Comparison of ENCODE assay signal across 12 cellular contexts in the genomic region with DNA sequence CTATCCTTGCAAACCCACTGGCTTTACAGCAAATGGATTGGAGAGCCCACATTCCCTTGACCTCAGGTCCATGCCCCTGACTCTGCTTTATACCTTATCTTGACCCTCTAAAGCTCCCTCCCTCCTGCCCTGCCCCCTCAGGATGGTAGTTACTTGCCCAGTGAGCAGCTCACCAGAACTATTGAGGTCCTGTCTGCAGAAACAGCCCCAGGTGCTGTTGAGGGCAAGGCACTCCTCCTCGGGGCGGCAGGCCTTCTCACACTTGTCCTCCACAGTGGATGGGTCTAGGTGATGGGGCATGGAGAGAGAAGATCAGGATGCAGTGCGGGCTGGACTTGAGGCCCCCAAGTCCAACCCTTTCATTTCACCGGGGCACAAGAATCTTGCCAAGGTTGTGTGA. TPM values are rescaled to one million over a fixed set of nuclear protein-coding genes. Genes with fewer than 3 reads are reported as not detected.
"Had no signal": no experiment of that assay in that cellular context is flagged by ENCODE, and none has a peak within 500 bp of the region (broad histone marks: within the 10 kb centered on the region; RNA-seq: fewer than 3 reads in every experiment).

No MANE protein-coding gene starts in this region.

- ATAC-seq: GM23338, HCT116 had no signal

- DNase-seq: GM23248, GOT3, H7, H9, HCEC 1CT, HFFc6 had no signal

- H3K4me1 ChIP-seq: HAP-1 had no signal

- H2AFZ ChIP-seq: GM23248, GM23338 had no signal

- H3K36me3 ChIP-seq: HAP-1 had no signal

- H3K4me2 ChIP-seq: GM23338 had no signal

- H3K9ac ChIP-seq: GM23248 had no signal

- FAIRE-seq: H1, H54 had no signal

- H3K27ac ChIP-seq: GM23248 had no signal

- H3K9me3 ChIP-seq: HAP-1 had no signal

- H3K4me3 ChIP-seq: GM23248, GM23338, HAP-1 had no signal

RNA-seq across cellular contexts. Expression of a gene that starts 4.6 kb away (rescaled TPM):
- total RNA-seq: GM23248, GM23338, H1, H4, H7, H9, HFFc6 had no signal
- polyA plus RNA-seq: GM23248, GM23338, H1 had no signal

RNA-seq across cellular contexts. Expression of a gene that starts 29.8 kb away (rescaled TPM):
- total RNA-seq: GM23248, GM23338, H1, H4, H7, H9, HFFc6 had no signal
- polyA plus RNA-seq: GM23248, GM23338, H1 had no signal
